ENCODE assay signal across 13 cellular contexts in genomic region chr18:12621737-12622306, GRCh38. TPM values are rescaled to one million over a fixed set of nuclear protein-coding genes. Genes with fewer than 3 reads are reported as not detected.
DNase-seq lines count a peak whose midpoint lies in the region; ATAC-seq, FAIRE-seq and TF ChIP-seq lines count a peak whose summit lies in the region.
"Had no signal": no experiment of that assay in that cellular context is flagged by ENCODE, and none has a peak within 500 bp of the region (broad histone marks: within the 10 kb centered on the region; RNA-seq: fewer than 3 reads in every experiment).

No MANE protein-coding gene starts in this region.

- no peak overlapping the region for H3K14ac ChIP-seq in mesenchymal stem cell (ENCODE audit: low read length in 2 of 2)

- H3K4ac ChIP-seq in mesenchymal stem cell (ENCODE audit: low read depth in 1 of 2, low read length in 2 of 2): no peak overlapping the region

- no peak overlapping the region for H3K18ac ChIP-seq in mesenchymal stem cell (ENCODE audit: low read depth in 1 of 2, low read length in 2 of 2)

- H3K27me3 ChIP-seq in bronchial epithelial cell (ENCODE audit: control insufficient read depth, insufficient read depth, low read length) (no peaks in the 10 kb centered on the region), mesenchymal stem cell (ENCODE audit: control insufficient read depth in 1 of 2, insufficient read depth in 1 of 2, low read length in 2 of 2) (no peaks in the 10 kb centered on the region), prostate gland (replicated peaks; ENCODE audit: insufficient read depth) (no peaks in the 10 kb centered on the region)

- no peak overlapping the region for H3K4me2 ChIP-seq in mesenchymal stem cell (ENCODE audit: low read length, poor library complexity, severe bottlenecking)
- H3K4me2 ChIP-seq: PC-9 had no signal

- peaks cover 6% of the 10 kb centered on the region for H3K79me1 ChIP-seq in mesenchymal stem cell (replicated peaks; ENCODE audit: low read length, poor library complexity, severe bottlenecking)

- H4K8ac ChIP-seq in mesenchymal stem cell (ENCODE audit: low read length): no peak overlapping the region

- WGBS in mesenchymal stem cell: 34% methylated on average over 2 of the region's 5 CpGs
- 95% methylated on average over 5 of the region's 5 CpGs for WGBS in prostate gland

- ATAC-seq in HG03135 (IDR thresholded peaks at IDR 0.05; ENCODE audit: unreplicated experiment): no peak
- ATAC-seq: activated CD4-positive, CD25-positive, alpha-beta regulatory T cell treated with anti-CD3 and anti-CD28 coated beads, Interleukin-2, amount 50 U/mL, for 24 hours had no signal

- TF ChIP-seq CTCF in bronchial epithelial cell (IDR thresholded peaks at IDR 0.05; ENCODE audit: insufficient read depth, low read length, severe bottlenecking) (no peak), prostate gland (IDR thresholded peaks at IDR 0.05) (no peak)

- no peak overlapping the region for H2AK5ac ChIP-seq in mesenchymal stem cell (ENCODE audit: low read length, severe bottlenecking)

- H3K9me3 ChIP-seq in mesenchymal stem cell (ENCODE audit: control insufficient read depth, low read length) (no peaks in the 10 kb centered on the region), prostate gland (no peaks in the 10 kb centered on the region)
- H3K9me3 ChIP-seq: psoas muscle had no signal

- no peak overlapping the region for H2BK15ac ChIP-seq in mesenchymal stem cell (ENCODE audit: low read depth, poor library complexity, severe bottlenecking)

- H3K4me1 ChIP-seq in mesenchymal stem cell (ENCODE audit: control insufficient read depth, insufficient read depth, low read depth, low read length): no peaks in the 10 kb centered on the region
- H3K4me1 ChIP-seq in prostate gland (replicated peaks): no peaks in the 10 kb centered on the region
- H3K4me1 ChIP-seq: psoas muscle had no signal

- peak; percentile 76 for DNase-seq in GM04503 (ENCODE audit: low read depth)
- peak; percentile 79 for DNase-seq in NCI-H82 (lab: John Stamatoyannopoulos, UW)
- DNase-seq in bronchial epithelial cell (ENCODE audit: low read depth): peak; percentile 68
- peak; percentile 79 for DNase-seq in mesenchymal stem cell
- no peak for DNase-seq in prostate gland (ENCODE audit: low spot score)
- DNase-seq in NCI-H2029 (lab: John Stamatoyannopoulos, UW): no peak
- no peak for DNase-seq in DMS79 treated with DMSO at 0.1 percent for 48 hours (lab: John Stamatoyannopoulos, UW)
- DNase-seq: NCI-H446 treated with DMSO at 0.1 percent for 48 hours, PC-9, psoas muscle, T-helper 2 cell had no signal

- no peak for FAIRE-seq in bronchial epithelial cell (lab: Jason Lieb, UNC)

- H3K9ac ChIP-seq in mesenchymal stem cell (ENCODE audit: low read length): no peak overlapping the region

- H3K36me3 ChIP-seq in bronchial epithelial cell (ENCODE audit: control insufficient read depth, insufficient read depth, low read length) (no peaks in the 10 kb centered on the region), mesenchymal stem cell (ENCODE audit: control insufficient read depth in 1 of 2, insufficient read depth in 2 of 2, low read depth in 1 of 2, low read length in 2 of 2) (no peaks in the 10 kb centered on the region), prostate gland (no peaks in the 10 kb centered on the region)

- H4K91ac ChIP-seq in mesenchymal stem cell (ENCODE audit: low read length): no peak overlapping the region

- TF ChIP-seq POLR2A in prostate gland (IDR thresholded peaks at IDR 0.05): no peak

- H3K27ac ChIP-seq in mesenchymal stem cell (ENCODE audit: low read length, poor library complexity, severe bottlenecking) (no peak overlapping the region), prostate gland (no peak overlapping the region)
- H3K27ac ChIP-seq: PC-9, psoas muscle had no signal

- H2BK5ac ChIP-seq in mesenchymal stem cell (ENCODE audit: low read depth, low read length, poor library complexity, severe bottlenecking): no peak overlapping the region

- no peak overlapping the region for H3K23ac ChIP-seq in mesenchymal stem cell (ENCODE audit: low read length in 2 of 2)

- H2AFZ ChIP-seq in mesenchymal stem cell (ENCODE audit: low read depth, low read length): no peak overlapping the region
- H2AFZ ChIP-seq: PC-9 had no signal

- H2BK12ac ChIP-seq in mesenchymal stem cell (ENCODE audit: low read length in 2 of 2): no peak overlapping the region

- intact Hi-C loops in prostate gland (cut with DNase I): no loop called here

- H2BK120ac ChIP-seq in mesenchymal stem cell (ENCODE audit: low read depth, low read length): no peak overlapping the region

- H3K4me3 ChIP-seq in bronchial epithelial cell (ENCODE audit: low read depth, low read length): no peak overlapping the region
- H3K4me3 ChIP-seq in mesenchymal stem cell (ENCODE audit: insufficient read depth in 1 of 2, low read depth in 1 of 2, low read length in 2 of 2): no peak overlapping the region
- no peak overlapping the region for H3K4me3 ChIP-seq in prostate gland
- H3K4me3 ChIP-seq: PC-9, psoas muscle had no signal

RNA-seq across cellular contexts. Expression of gene SPIRE1, which starts 36.1 kb away (rescaled TPM):
- total RNA-seq in bronchial epithelial cell: 125 and 141 TPM in 2 replicates
- polyA plus RNA-seq in mesenchymal stem cell (2013, experiment 1 of 2): 22.1 TPM
- polyA plus RNA-seq in mesenchymal stem cell (2013, experiment 2 of 2): 21.5 TPM
- total RNA-seq in prostate gland: 10 to 100 TPM; 21.9 to 23.6 TPM

Comparison
In these comparisons a context has a peak if more than half of its experiments do, and no peak if none do; other contexts are left out.
1. DNase-seq: peak in GM04503 (single experiment), NCI-H82 (single experiment), bronchial epithelial cell (single experiment) and mesenchymal stem cell (single experiment); none in prostate gland (single experiment), NCI-H2029 (single experiment) and DMS79 treated with DMSO at 0.1 percent for 48 hours (single experiment).